1 cellular context compared by ENCODE assay signal in the genomic region with DNA sequence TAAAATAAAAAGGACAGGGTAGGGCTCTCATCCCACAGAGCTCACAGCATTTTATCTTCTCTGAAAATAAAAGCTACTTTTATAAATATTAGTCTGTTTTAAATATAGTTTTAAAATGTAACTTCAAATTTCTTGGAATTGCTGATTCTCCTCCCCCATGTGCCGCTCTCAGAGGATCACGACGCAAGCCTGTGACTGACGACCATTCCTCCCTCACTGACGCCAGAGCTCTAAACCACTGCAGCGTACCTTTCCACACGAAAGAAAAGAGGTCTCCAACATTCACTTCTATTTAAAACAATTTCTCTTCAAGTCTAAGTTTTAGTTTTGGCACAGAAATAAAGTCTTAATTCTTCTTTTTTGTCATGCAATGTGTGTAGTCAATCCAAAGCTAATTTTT.
TF ChIP-seq lines count a peak whose summit lies in the region.

No MANE protein-coding gene starts in this region.

TF ChIP-seq in liver, 16 proteins besides CTCF, POLR2A, EP300 and RAD21 (continued from another document):
- TF ChIP-seq, protein P1, sequence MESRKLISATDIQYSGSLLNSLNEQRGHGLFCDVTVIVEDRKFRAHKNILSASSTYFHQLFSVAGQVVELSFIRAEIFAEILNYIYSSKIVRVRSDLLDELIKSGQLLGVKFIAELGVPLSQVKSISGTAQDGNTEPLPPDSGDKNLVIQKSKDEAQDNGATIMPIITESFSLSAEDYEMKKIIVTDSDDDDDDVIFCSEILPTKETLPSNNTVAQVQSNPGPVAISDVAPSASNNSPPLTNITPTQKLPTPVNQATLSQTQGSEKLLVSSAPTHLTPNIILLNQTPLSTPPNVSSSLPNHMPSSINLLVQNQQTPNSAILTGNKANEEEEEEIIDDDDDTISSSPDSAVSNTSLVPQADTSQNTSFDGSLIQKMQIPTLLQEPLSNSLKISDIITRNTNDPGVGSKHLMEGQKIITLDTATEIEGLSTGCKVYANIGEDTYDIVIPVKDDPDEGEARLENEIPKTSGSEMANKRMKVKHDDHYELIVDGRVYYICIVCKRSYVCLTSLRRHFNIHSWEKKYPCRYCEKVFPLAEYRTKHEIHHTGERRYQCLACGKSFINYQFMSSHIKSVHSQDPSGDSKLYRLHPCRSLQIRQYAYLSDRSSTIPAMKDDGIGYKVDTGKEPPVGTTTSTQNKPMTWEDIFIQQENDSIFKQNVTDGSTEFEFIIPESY (IDR thresholded peaks at IDR 0.05) = no peak
- TF ChIP-seq SP1 (IDR thresholded peaks at IDR 0.05) (no peak), GABPA (IDR thresholded peaks at IDR 0.05 in 1 of 2, conservative IDR thresholded peaks at IDR 0.05 in 1 of 2) (no peak), FOXA1 (IDR thresholded peaks at IDR 0.05) (no peak)
